In genomic region chr3:70829101-70829500, GRCh38 we compare ENCODE assay signal across 18 cellular contexts.
DNase-seq lines count a peak whose midpoint lies in the region; ATAC-seq, FAIRE-seq and TF ChIP-seq lines count a peak whose summit lies in the region.
"Had no signal": no experiment of that assay in that cellular context is flagged by ENCODE, and none has a peak within 500 bp of the region (broad histone marks: within the 10 kb centered on the region; RNA-seq: fewer than 3 reads in every experiment).

No MANE protein-coding gene starts in this region.

- no peaks in the 10 kb centered on the region for H3K36me3 Mint-ChIP-seq in mesothelial cell of epicardium
- H3K36me3 Mint-ChIP-seq: activated naive CD8-positive, alpha-beta T cell treated with anti-CD3 and anti-CD28 coated beads, Interleukin-2, amount 10 ng/mL, durations not matched to agents 7 days and 5 days had no signal

- no peak overlapping the region for H3K4me3 Mint-ChIP-seq in mesothelial cell of epicardium
- H3K4me3 Mint-ChIP-seq: activated naive CD8-positive, alpha-beta T cell treated with anti-CD3 and anti-CD28 coated beads, Interleukin-2, amount 10 ng/mL, durations not matched to agents 7 days and 5 days had no signal

- WGBS in A549 (ENCODE audit: missing lambda C conversion rate) = 72% methylated on average over 6 of the region's 6 CpGs

- CTCF ChIA-PET in A549 (lab: Yijun Ruan, JAX) = no interaction called here

- no peaks in the 10 kb centered on the region for H3K9me3 Mint-ChIP-seq in mesothelial cell of epicardium
- H3K9me3 Mint-ChIP-seq: activated naive CD8-positive, alpha-beta T cell treated with anti-CD3 and anti-CD28 coated beads, Interleukin-2, amount 10 ng/mL, durations not matched to agents 7 days and 5 days had no signal

- H3K9me3 ChIP-seq in A549 = no peaks in the 10 kb centered on the region
- H3K9me3 ChIP-seq: lower lobe of right lung, neutrophil, transverse colon had no signal

- ATAC-seq in A549 = peak in 1 of 2 experiments; percentile 59; a peak in 2 of 6 replicates

- H3K27ac Mint-ChIP-seq in mesothelial cell of epicardium = peak overlapping the region; percentile 80
- H3K27ac Mint-ChIP-seq: activated naive CD8-positive, alpha-beta T cell treated with anti-CD3 and anti-CD28 coated beads, Interleukin-2, amount 10 ng/mL, durations not matched to agents 7 days and 5 days had no signal

- H3K4me3 ChIP-seq in A549 (no peak overlapping the region), cardiac fibroblast (replicated peaks in 1 of 2; ENCODE audit: low read depth in 2 of 2, low read length in 2 of 2) (no peak overlapping the region), coronary artery (no peak overlapping the region)
- H3K4me3 ChIP-seq: heart right ventricle, lower lobe of right lung, SK-N-MC, transverse colon had no signal

- TF ChIP-seq EP300 in A549 (IDR thresholded peaks at IDR 0.05) = no peak

- 0 out of 3 replicates have a peak overlapping the region, but pooled peaks have one; percentile 0 for H3K4me2 ChIP-seq in A549

- TF ChIP-seq CTCF in A549 (IDR thresholded peaks at IDR 0.05) (no peak), cardiac fibroblast (IDR thresholded peaks at IDR 0.05; ENCODE audit: low read depth, low read length) (no peak), mesothelial cell of epicardium (IDR thresholded peaks at IDR 0.05; ENCODE audit: unreplicated experiment) (no peak), coronary artery (IDR thresholded peaks at IDR 0.05) (no peak)

- POLR2A ChIA-PET in A549 (lab: Yijun Ruan, JAX) = interaction anchor here (0.6 kb wide), 1 partner anchor 180 kb away, joined by 3 read pairs; no protein-coding TSS in a partner anchor

- peaks cover 11% of the 10 kb centered on the region; the same call in 2 of the 3 replicates for H3K4me1 ChIP-seq in A549
- H3K4me1 ChIP-seq: lower lobe of right lung, transverse colon had no signal

- DNase-seq in A549 (ENCODE audit: low read depth in 1 of 2, low spot score in 1 of 2) (peak in 1 of 2 experiments; percentile 9), HCEC 1CT (peak; percentile 18), cardiac fibroblast (ENCODE audit: low read depth in 2 of 2) (peak; percentile 75 to 86), mesothelial cell of epicardium (ENCODE audit: low spot score in 2 of 2, unreplicated experiment in 2 of 2) (no peak), DMS53 (lab: John Stamatoyannopoulos, UW) (no peak), coronary artery (ENCODE audit: low spot score) (no peak), NCI-H2107 (lab: John Stamatoyannopoulos, UW) (no peak), NCI-H1694 treated with DMSO at 0.1 percent for 48 hours (lab: John Stamatoyannopoulos, UW) (no peak)
- DNase-seq: activated CD4-positive, CD25-positive, alpha-beta regulatory T cell; activated naive CD8-positive, alpha-beta T cell treated with anti-CD3 and anti-CD28 coated beads, Interleukin-2, amount 10 ng/mL, durations not matched to agents 7 days and 5 days; AML-193; GOT3; lower lobe of right lung; transverse colon had no signal

- H3K27ac ChIP-seq in A549 (no peak overlapping the region), coronary artery (peak overlapping the region in 1 of 2 donors; percentile 29)
- H3K27ac ChIP-seq: lower lobe of right lung, neutrophil, SK-N-MC, transverse colon had no signal

- no peak for TF ChIP-seq RAD21 in A549 (conservative IDR thresholded peaks at IDR 0.05 in 1 of 2, IDR thresholded peaks at IDR 0.05 in 1 of 2)

- H3K4me1 Mint-ChIP-seq in mesothelial cell of epicardium = peaks cover 26% of the 10 kb centered on the region

- FAIRE-seq in A549 (lab: Jason Lieb, UNC) = no peak
- FAIRE-seq: GM12891 had no signal

- no peaks in the 10 kb centered on the region for H3K27me3 Mint-ChIP-seq in mesothelial cell of epicardium (ENCODE audit: low read depth)

- TF ChIP-seq POLR2A in A549 (IDR thresholded peaks at IDR 0.05; ENCODE audit: low read length) = no peak

TF ChIP-seq in A549, 52 proteins besides CTCF, POLR2A, EP300 and RAD21:
- TF ChIP-seq TFCP2L1 (CRISPR knock-in tag; IDR thresholded peaks at IDR 0.05) = no peak
- TF ChIP-seq JUNB (IDR thresholded peaks at IDR 0.05) = no peak
- no peak for TF ChIP-seq POLR2AphosphoS2 (conservative IDR thresholded peaks at IDR 0.05; ENCODE audit: low read length)
- no peak for TF ChIP-seq JUN (IDR thresholded peaks at IDR 0.05)
- no peak for TF ChIP-seq TP53 (CRISPR knock-in tag; IDR thresholded peaks at IDR 0.05)
- no peak for TF ChIP-seq HES2 (IDR thresholded peaks at IDR 0.05)
- TF ChIP-seq SMC3 (IDR thresholded peaks at IDR 0.05) = no peak
- no peak for TF ChIP-seq HMGXB4 (CRISPR knock-in tag; IDR thresholded peaks at IDR 0.05; ENCODE audit: borderline replicate concordance)
- no peak for TF ChIP-seq KDM5A (IDR thresholded peaks at IDR 0.05)
- no peak for TF ChIP-seq REST (IDR thresholded peaks at IDR 0.05)
- no peak for TF ChIP-seq HEYL (CRISPR knock-in tag; IDR thresholded peaks at IDR 0.05)

Comparison
In these comparisons a context has a peak if more than half of its experiments do, and no peak if none do; other contexts are left out.
1. DNase-seq: peak in HCEC 1CT (single experiment) and cardiac fibroblast (2 of 2); none in mesothelial cell of epicardium (0 of 2), DMS53 (single experiment), coronary artery (single experiment), NCI-H2107 (single experiment) and NCI-H1694 treated with DMSO at 0.1 percent for 48 hours (single experiment).